15 cellular contexts compared by ENCODE assay signal in the genomic region with DNA sequence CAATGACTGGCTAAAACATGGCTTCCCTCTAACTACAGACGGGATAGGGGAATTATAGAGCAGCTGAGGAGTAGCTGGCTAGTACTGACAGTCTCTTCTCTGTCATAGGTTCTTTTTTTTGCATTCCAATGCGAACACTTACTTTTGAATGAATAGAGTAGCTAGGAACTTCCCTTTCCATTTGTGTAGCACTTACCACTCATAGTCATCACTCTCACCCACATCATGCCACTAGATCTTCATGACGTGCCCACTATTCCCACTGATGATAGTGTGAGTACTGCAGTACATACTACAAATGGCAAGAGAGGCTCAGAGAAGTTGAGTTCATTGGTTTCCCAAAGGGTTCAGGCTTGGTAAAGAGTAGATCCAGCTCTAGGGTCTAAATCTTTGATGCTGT.
DNase-seq lines count a peak whose midpoint lies in the region; ATAC-seq and TF ChIP-seq lines count a peak whose summit lies in the region.
"Had no signal": no experiment of that assay in that cellular context is flagged by ENCODE, and none has a peak within 500 bp of the region (broad histone marks: within the 10 kb centered on the region; RNA-seq: fewer than 3 reads in every experiment).

No MANE protein-coding gene starts in this region.

- H3K36me3 ChIP-seq in BLaER1 treated with 17β-estradiol and CSF1 and Interleukin-3, amounts not matched to agents 10 nM and 100 nM: peaks cover 0 to 50% (median 28%) of the 10 kb centered on the region in 11 experiments; a peak in 15 of 22 replicates
- H3K36me3 ChIP-seq in GM23248 (ENCODE audit: low read depth): no peaks in the 10 kb centered on the region
- H3K36me3 ChIP-seq in right atrium auricular region: no peaks in the 10 kb centered on the region
- H3K36me3 ChIP-seq: SJSA1 had no signal

- no peaks in the 10 kb centered on the region for H3K27me3 ChIP-seq in BLaER1 treated with 17β-estradiol and CSF1 and Interleukin-3, amounts not matched to agents 10 nM and 100 nM
- H3K27me3 ChIP-seq in GM23248 (replicated peaks; ENCODE audit: insufficient read depth): no peaks in the 10 kb centered on the region
- no peaks in the 10 kb centered on the region for H3K27me3 ChIP-seq in right atrium auricular region
- H3K27me3 ChIP-seq: SJSA1, upper lobe of right lung had no signal

- peaks cover 43% of the 10 kb centered on the region for H3K79me2 ChIP-seq in GM23248 (ENCODE audit: insufficient read depth)

- ATAC-seq in natural killer cell: peak in 2 of 3 donors; percentile 27 to 52
- ATAC-seq in left cardiac atrium: no peak
- ATAC-seq: psoas muscle, upper lobe of right lung, WTC11 had no signal

- 88 to 92% methylated on average over 3 of the region's 3 CpGs for whole genome bisulfite sequencing in GM23248 (ENCODE audit: low coverage in 1 of 2, low lambda C conversion rate in 2 of 2, missing lambda C conversion rate in 2 of 2), 2 experiments
- WGBS in lower leg skin, 2 donors: 91 to 96% methylated on average over 3 of the region's 3 CpGs

- H3F3A ChIP-seq in GM23248 (ENCODE audit: insufficient read depth): peaks cover 73% of the 10 kb centered on the region

- peak overlapping the region in 10 of 11 experiments; percentile 74 to 88 (median 81); a peak in 14 of 22 replicates for H3K9ac ChIP-seq in BLaER1 treated with 17β-estradiol and CSF1 and Interleukin-3, amounts not matched to agents 10 nM and 100 nM
- H3K9ac ChIP-seq in GM23248: no peak overlapping the region

- H3K36me3 Mint-ChIP-seq in activated T-helper 2 cell treated with anti-CD3 and anti-CD28 coated beads, Interferon-gamma antibody, Interleukin-2, Interleukin-4, amounts not matched to agents 10 μg/mL and 5 μg/mL and 100 μg/mL, durations not matched to agents 14 hours and 24 hours and 36 hours (ENCODE audit: low read depth): peaks cover 68% of the 10 kb centered on the region
- peaks cover 28% of the 10 kb centered on the region for H3K36me3 Mint-ChIP-seq in natural killer cell
- H3K36me3 Mint-ChIP-seq: WTC11 had no signal

- peak overlapping the region; percentile 76 to 96 (median 88) for H3K4me2 ChIP-seq in BLaER1 treated with 17β-estradiol and CSF1 and Interleukin-3, amounts not matched to agents 10 nM and 100 nM
- H3K4me2 ChIP-seq in GM23248 (ENCODE audit: unreplicated experiment): no peak overlapping the region

- peak overlapping the region; percentile 89 to 98 (median 92) for H3K27ac ChIP-seq in BLaER1 treated with 17β-estradiol and CSF1 and Interleukin-3, amounts not matched to agents 10 nM and 100 nM
- H3K27ac ChIP-seq in GM23248 (peak overlapping the region; percentile 98), right atrium auricular region (no peak overlapping the region)
- H3K27ac ChIP-seq: psoas muscle, SJSA1, upper lobe of right lung had no signal

- no peak overlapping the region for H2AFZ ChIP-seq in GM23248

- no peak overlapping the region for H3K4me3 Mint-ChIP-seq in activated T-helper 2 cell treated with anti-CD3 and anti-CD28 coated beads, Interferon-gamma antibody, Interleukin-2, Interleukin-4, amounts not matched to agents 10 μg/mL and 5 μg/mL and 100 μg/mL, durations not matched to agents 14 hours and 24 hours and 36 hours (ENCODE audit: low read depth)
- H3K4me3 Mint-ChIP-seq in natural killer cell: no peak overlapping the region
- H3K4me3 Mint-ChIP-seq: WTC11 had no signal

- H4K20me1 ChIP-seq in BLaER1 treated with 17β-estradiol and CSF1 and Interleukin-3, amounts not matched to agents 10 nM and 100 nM: no peaks in the 10 kb centered on the region
- no peaks in the 10 kb centered on the region for H4K20me1 ChIP-seq in GM23248 (ENCODE audit: insufficient read depth)

- H3K4me1 ChIP-seq in BLaER1 treated with 17β-estradiol and CSF1 and Interleukin-3, amounts not matched to agents 10 nM and 100 nM: peaks cover 71 to 99% (median 85%) of the 10 kb centered on the region in 10 experiments
- H3K4me1 ChIP-seq in GM23248 (ENCODE audit: insufficient read depth): peaks cover 59% of the 10 kb centered on the region
- peaks cover 0 to 46% of the 10 kb centered on the region in 2 donors for H3K4me1 ChIP-seq in right atrium auricular region

- H3K27me3 Mint-ChIP-seq in activated T-helper 2 cell treated with anti-CD3 and anti-CD28 coated beads, Interferon-gamma antibody, Interleukin-2, Interleukin-4, amounts not matched to agents 10 μg/mL and 5 μg/mL and 100 μg/mL, durations not matched to agents 14 hours and 24 hours and 36 hours (ENCODE audit: low read depth): no peaks in the 10 kb centered on the region
- no peaks in the 10 kb centered on the region for H3K27me3 Mint-ChIP-seq in natural killer cell (ENCODE audit: low read depth in 2 of 2)

- H3K9me3 Mint-ChIP-seq in activated T-helper 2 cell treated with anti-CD3 and anti-CD28 coated beads, Interferon-gamma antibody, Interleukin-2, Interleukin-4, amounts not matched to agents 10 μg/mL and 5 μg/mL and 100 μg/mL, durations not matched to agents 14 hours and 24 hours and 36 hours: no peaks in the 10 kb centered on the region
- H3K9me3 Mint-ChIP-seq in natural killer cell: no peaks in the 10 kb centered on the region
- H3K9me3 Mint-ChIP-seq: WTC11 had no signal

- no peak for TF ChIP-seq CTCF in natural killer cell (IDR thresholded peaks at IDR 0.05)
- no peak for TF ChIP-seq CTCF in right atrium auricular region (IDR thresholded peaks at IDR 0.05)
- no peak for TF ChIP-seq CTCF in lower leg skin (IDR thresholded peaks at IDR 0.05)

- peak overlapping the region; percentile 48 for H3K27ac Mint-ChIP-seq in activated T-helper 2 cell treated with anti-CD3 and anti-CD28 coated beads, Interferon-gamma antibody, Interleukin-2, Interleukin-4, amounts not matched to agents 10 μg/mL and 5 μg/mL and 100 μg/mL, durations not matched to agents 14 hours and 24 hours and 36 hours
- H3K27ac Mint-ChIP-seq in natural killer cell: peak overlapping the region; percentile 86 to 94
- H3K27ac Mint-ChIP-seq: WTC11 had no signal

- DNase-seq in GM23248: no peak
- no peak for DNase-seq in activated T-helper 2 cell treated with anti-CD3 and anti-CD28 coated beads, Interferon-gamma antibody, Interleukin-2, Interleukin-4, amounts not matched to agents 10 μg/mL and 5 μg/mL and 100 μg/mL, durations not matched to agents 14 hours and 24 hours and 36 hours (ENCODE audit: low spot score)
- DNase-seq in natural killer cell: no peak
- DNase-seq in right atrium auricular region (ENCODE audit: low spot score): no peak
- DNase-seq in NCI-H226: no peak
- DNase-seq in lower leg skin (ENCODE audit: low spot score in 2 of 2): no peak
- DNase-seq in left cardiac atrium: no peak
- DNase-seq: activated gamma-delta T cell, islet precursor cell, NCI-H2081 treated with DMSO at 0.1 percent for 48 hours, psoas muscle, upper lobe of right lung had no signal

- no peak overlapping the region for H3K4me3 ChIP-seq in BLaER1 treated with 17β-estradiol and CSF1 and Interleukin-3, amounts not matched to agents 10 nM and 100 nM
- H3K4me3 ChIP-seq in GM23248 (no peak overlapping the region), right atrium auricular region (no peak overlapping the region), lower leg skin (ENCODE audit: low read depth, poor library complexity, severe bottlenecking) (no peak overlapping the region)
- H3K4me3 ChIP-seq: psoas muscle, SJSA1, upper lobe of right lung had no signal

- peaks cover 40% of the 10 kb centered on the region for H3K4me1 Mint-ChIP-seq in activated T-helper 2 cell treated with anti-CD3 and anti-CD28 coated beads, Interferon-gamma antibody, Interleukin-2, Interleukin-4, amounts not matched to agents 10 μg/mL and 5 μg/mL and 100 μg/mL, durations not matched to agents 14 hours and 24 hours and 36 hours (ENCODE audit: low read depth)
- peaks cover 42 to 66% of the 10 kb centered on the region in 2 donors for H3K4me1 Mint-ChIP-seq in natural killer cell

- H3K9me2 ChIP-seq in GM23248 (ENCODE audit: insufficient read depth): no peaks in the 10 kb centered on the region

- intact Hi-C loops in activated T-helper 2 cell treated with anti-CD3 and anti-CD28 coated beads, Interferon-gamma antibody, Interleukin-2, Interleukin-4, amounts not matched to agents 10 μg/mL and 5 μg/mL and 100 μg/mL, durations not matched to agents 14 hours and 24 hours and 36 hours (cut with micrococcal nuclease): no loop called here
- intact Hi-C loops in natural killer cell (cut with micrococcal nuclease): no loop called here
- intact Hi-C loops in lower leg skin (cut with DNase I; ENCODE audit: low total_unique reads): no loop called here
- intact Hi-C loops in left cardiac atrium (cut with DNase I): loop anchor here in 1 of 2 donors (5.0 kb wide), 1 partner anchor 74 kb away; no protein-coding TSS in a partner anchor

- TF ChIP-seq POLR2A in lower leg skin (IDR thresholded peaks at IDR 0.05): no peak

- peaks cover 0 to 26% (median 0%) of the 10 kb centered on the region in 11 experiments; a peak in 5 of 22 replicates for H3K9me3 ChIP-seq in BLaER1 treated with 17β-estradiol and CSF1 and Interleukin-3, amounts not matched to agents 10 nM and 100 nM (replicated peaks in 1 of 11)
- no peaks in the 10 kb centered on the region for H3K9me3 ChIP-seq in GM23248 (ENCODE audit: low read depth)
- H3K9me3 ChIP-seq in right atrium auricular region: no peaks in the 10 kb centered on the region
- H3K9me3 ChIP-seq: psoas muscle, SJSA1, upper lobe of right lung had no signal

- in situ Hi-C loops in GM23248 (cut with MboI): no loop called here

Comparison
In these comparisons a context has a peak if more than half of its experiments do, and no peak if none do; other contexts are left out.
1. H3K27ac ChIP-seq: peak in BLaER1 treated with 17β-estradiol and CSF1 and Interleukin-3, amounts not matched to agents 10 nM and 100 nM (11 of 11) and GM23248 (single experiment); none in right atrium auricular region (0 of 2).
2. ATAC-seq: peak in natural killer cell (2 of 3); none in left cardiac atrium (0 of 2).